ENCODE assay signal across 17 cellular contexts in genomic region chr18:10201655-10202054, GRCh38.
"Had no signal": no experiment of that assay in that cellular context is flagged by ENCODE, and none has a peak within 500 bp of the region (broad histone marks: within the 10 kb centered on the region; RNA-seq: fewer than 3 reads in every experiment).

No MANE protein-coding gene starts in this region.

- DNase-seq: activated B cell treated with CpG ODN at 0.5 μM for 24 hours; activated CD4-positive, alpha-beta T cell treated with anti-CD3 and anti-CD28 coated beads for 48 hours; activated CD8-positive, alpha-beta memory T cell treated with anti-CD3 and anti-CD28 coated beads, Interleukin-2, amount 50 U/mL, for 48 hours; activated gamma-delta T cell treated with Interleukin-2 at 50 U/mL for 16 hours; body of pancreas; caudate nucleus; left colon; mammary epithelial cell; naive thymus-derived CD8-positive, alpha-beta T cell; stimulated activated CD4-positive, alpha-beta T cell treated with anti-CD3 and anti-CD28 coated beads, Interleukin-15, amount 100 ng/mL, for 24 hours; stimulated activated CD4-positive, alpha-beta T cell treated with anti-CD3 and anti-CD28 coated beads, Interleukin-4, amount 100 ng/mL, for 24 hours; stimulated activated naive CD4-positive, alpha-beta T cell treated with Interleukin-2 at 50 U/mL for 16 hours; T-helper 17 cell; transverse colon had no signal

- H3K4me3 ChIP-seq: body of pancreas, right atrium auricular region, skin epidermis, transverse colon had no signal

- H3K9me3 ChIP-seq: body of pancreas, right atrium auricular region, transverse colon had no signal

- H3K27ac ChIP-seq: body of pancreas, right atrium auricular region, skin epidermis, transverse colon had no signal

- ATAC-seq: body of pancreas; esophagus mucosa; left colon; naive thymus-derived CD8-positive, alpha-beta T cell; T-helper 17 cell had no signal

- H3K27me3 ChIP-seq: body of pancreas, right atrium auricular region, transverse colon had no signal

- H3K4me1 ChIP-seq: right atrium auricular region had no signal
